In genomic region chr19:4375620-4376228, GRCh38 we compare ENCODE assay signal across 8 cellular contexts. TPM values are rescaled to one million over a fixed set of nuclear protein-coding genes. Genes with fewer than 3 reads are reported as not detected.
A peak's percentile ranks its signal among the peaks of the same experiment; 100 is the strongest.
DNase-seq lines count a peak whose midpoint lies in the region; ATAC-seq, FAIRE-seq and TF ChIP-seq lines count a peak whose summit lies in the region.

No MANE protein-coding gene starts in this region.

- WGBS in H1 (ENCODE audit: extremely low coverage in 1 of 2, insufficient coverage in 1 of 2, insufficient read length in 1 of 2, insufficient replicate concordance in 2 of 2, low coverage in 1 of 2, low lambda C conversion rate in 2 of 2, missing lambda C conversion rate in 1 of 2), 2 experiments, result 62% methylated on average over 13 of the region's 13 CpGs; no CpG with 5 or more reads in 1 of the 2 experiments

- H3K4me1 ChIP-seq in H1 (replicated peaks in 1 of 4; ENCODE audit: control insufficient read depth in 3 of 4, insufficient read depth in 4 of 4, low read length in 3 of 4), result peaks cover 5 to 43% (median 35%) of the 10 kb centered on the region in 4 experiments

- no peak overlapping the region for H4K8ac ChIP-seq in H1 (ENCODE audit: extremely low read depth, insufficient read depth, low read length)

- H3K9me3 ChIP-seq in H1 (ENCODE audit: insufficient read depth in 2 of 2, low read depth in 1 of 2, low read length in 1 of 2), result no peaks in the 10 kb centered on the region

- H3K14ac ChIP-seq in H1 (ENCODE audit: insufficient read length), result no peak overlapping the region

- H3K36me3 Mint-ChIP-seq in neural crest cell (ENCODE audit: low read depth), result no peaks in the 10 kb centered on the region

- H3K4me1 Mint-ChIP-seq in neural crest cell, result peaks cover 30% of the 10 kb centered on the region

- no peak overlapping the region for H2BK120ac ChIP-seq in H1 (replicated peaks; ENCODE audit: low read depth, low read length)

- no peak overlapping the region for H3K56ac ChIP-seq in H1 (replicated peaks; ENCODE audit: insufficient read length, low read depth, low read length)

- H4K5ac ChIP-seq in H1 (ENCODE audit: insufficient read length, low read depth, low read length), result no peak overlapping the region

- H3K9me3 Mint-ChIP-seq in neural crest cell, result no peaks in the 10 kb centered on the region

- peaks cover 18 to 43% of the 10 kb centered on the region in 2 experiments for H4K20me1 ChIP-seq in H1 (replicated peaks in 1 of 2; ENCODE audit: control insufficient read depth in 1 of 2, insufficient read depth in 2 of 2, low read length in 2 of 2)

- H2AFZ ChIP-seq in H1 (ENCODE audit: low read length), result no peak overlapping the region

- no peaks in the 10 kb centered on the region for H3K27me3 ChIP-seq in H1 (replicated peaks in 1 of 4; ENCODE audit: control insufficient read depth in 3 of 4, extremely low read depth in 1 of 4, insufficient read depth in 3 of 4, low read length in 3 of 4)

- H2BK5ac ChIP-seq in H1 (ENCODE audit: low read depth, low read length), result peak overlapping the region; percentile 95

- no peak for TF ChIP-seq EP300 in H1 (IDR thresholded peaks at IDR 0.05; ENCODE audit: borderline replicate concordance in 1 of 2, low read depth in 2 of 2, low read length in 2 of 2)

- TF ChIP-seq CTCF in H1 (IDR thresholded peaks at IDR 0.05; ENCODE audit: control extremely low read depth in 1 of 3, insufficient read depth in 1 of 3, low read depth in 1 of 3, low read length in 3 of 3) (peak; percentile 34 to 61 (median 59); a peak in 3 of 4 replicates), neural crest cell (conservative IDR thresholded peaks at IDR 0.05) (peak; percentile 55)

- peak overlapping the region; percentile 27; the same call in 1 of the 2 replicates for H3K27ac ChIP-seq in H1 (ENCODE audit: low read depth, low read length)

- H3K4me3 Mint-ChIP-seq in neural crest cell, result peak overlapping the region; percentile 45

- no peak for FAIRE-seq in H1 (lab: Jason Lieb, UNC)

- peaks cover 21% of the 10 kb centered on the region for H3K79me1 ChIP-seq in H1 (ENCODE audit: low read depth, low read length)

- DNase-seq in D341Med (ENCODE audit: low spot score), result peak; percentile 80
- peak; percentile 31 for DNase-seq in OCI-M2 (lab: John Stamatoyannopoulos, UW; ENCODE audit: unreplicated experiment)
- no peak for DNase-seq in H1 (ENCODE audit: low read depth in 1 of 2, low spot score in 2 of 2)
- DNase-seq in neural crest cell (ENCODE audit: low read depth, low spot score), result no peak
- DNase-seq in effector CD4-positive, alpha-beta T cell, result no peak

- H3K79me2 ChIP-seq in H1 (ENCODE audit: control insufficient read depth in 1 of 2, insufficient read depth in 2 of 2, low read length in 2 of 2), result peaks cover 0 to 40% of the 10 kb centered on the region in 2 experiments; a peak in 1 of 4 replicates

- no peak overlapping the region; the same call in 1 of the 2 replicates for H2BK20ac ChIP-seq in H1 (ENCODE audit: low read length)

- H3K23ac ChIP-seq in H1 (ENCODE audit: insufficient read length), result no peak overlapping the region

- POLR2A ChIA-PET in H1 (lab: Charles Lee; ENCODE audit: partially characterized antibody), result interaction anchor here (0.8 to 5.8 kb wide), 15 partner anchors 9 to 72 kb away, joined by 3 to 63 read pairs (median 6); partner anchors contain the start of genes CHAF1A, MPND and SH3GL1

- no peak; a peak in 1 of 4 replicates for TF ChIP-seq RAD21 in H1 (IDR thresholded peaks at IDR 0.05 in 1 of 2, conservative IDR thresholded peaks at IDR 0.05 in 1 of 2; ENCODE audit: low read depth in 2 of 2, low read length in 2 of 2)

- peak overlapping the region; percentile 95 for H2BK15ac ChIP-seq in H1 (ENCODE audit: low read length)

- H3K36me3 ChIP-seq in H1 (ENCODE audit: control insufficient read depth in 2 of 4, insufficient read depth in 4 of 4, low read length in 3 of 4), result no peaks in the 10 kb centered on the region

- CTCF ChIA-PET in H1 (lab: Charles Lee; ENCODE audit: partially characterized antibody), result interaction anchor here (0.5 to 6.3 kb wide), 18 partner anchors 9 to 237 kb away, joined by 3 to 72 read pairs (median 6); partner anchors contain the start of genes CHAF1A, MPND and SH3GL1

- peak overlapping the region; percentile 78 for H2BK12ac ChIP-seq in H1 (ENCODE audit: low read depth, low read length)

- TF ChIP-seq POLR2A in H1 (IDR thresholded peaks at IDR 0.05; ENCODE audit: control extremely low read depth in 1 of 2, low read depth in 2 of 2, low read length in 2 of 2), result no peak

- H3K9ac ChIP-seq in H1 (replicated peaks in 1 of 4; ENCODE audit: extremely low read depth in 1 of 4, low read depth in 3 of 4, low read length in 3 of 4), result no peak overlapping the region; a peak in 1 of 7 replicates

- H3K4ac ChIP-seq in H1 (replicated peaks; ENCODE audit: insufficient read length, low read depth, low read length), result no peak overlapping the region

- peak overlapping the region; percentile 7 for H3K27ac Mint-ChIP-seq in neural crest cell (ENCODE audit: unreplicated experiment)

- peak overlapping the region; percentile 40; the same call in 1 of the 2 replicates for H3K18ac ChIP-seq in H1 (ENCODE audit: extremely low read depth, low read length)

- no peaks in the 10 kb centered on the region for H3K23me2 ChIP-seq in H1 (ENCODE audit: low read depth, low read length)

- H3K4me2 ChIP-seq in H1 (ENCODE audit: insufficient read depth in 1 of 2, low read depth in 2 of 2, low read length in 2 of 2), result peak overlapping the region; percentile 8 to 46; a peak in 3 of 4 replicates

- no peak overlapping the region for H2AK5ac ChIP-seq in H1 (ENCODE audit: low read depth, low read length)

- H4K91ac ChIP-seq in H1 (replicated peaks; ENCODE audit: insufficient read length, low read length), result no peak overlapping the region

- ATAC-seq in GM21619 (IDR thresholded peaks at IDR 0.05; ENCODE audit: unreplicated experiment) (peak; percentile 36), GM18519 (IDR thresholded peaks at IDR 0.05; ENCODE audit: low FRiP score, unreplicated experiment) (no peak), HG03175 (IDR thresholded peaks at IDR 0.05; ENCODE audit: unreplicated experiment) (no peak)

- no peaks in the 10 kb centered on the region for H3K27me3 Mint-ChIP-seq in neural crest cell (ENCODE audit: low read depth)

- peak overlapping the region in 2 of 4 experiments; percentile 12 to 29; a peak in 3 of 8 replicates for H3K4me3 ChIP-seq in H1 (ENCODE audit: extremely low read depth in 1 of 4, insufficient read depth in 2 of 4, low read depth in 3 of 4, low read length in 4 of 4)

TF ChIP-seq in H1, 55 proteins besides CTCF, POLR2A, EP300 and RAD21 (continues in another document):
- TF ChIP-seq SP4 (IDR thresholded peaks at IDR 0.05; ENCODE audit: low read length), result no peak

RNA-seq across cellular contexts. Expression of gene SH3GL1, which starts 24.6 kb away (rescaled TPM):
- total RNA-seq in H1 (2021; fragmentation: NEBNext Ultra II Directional; extraction: Animal tissue kit (Norgen Biotek cat#: 25700)), result 102 TPM in 2 replicates
- polyA plus RNA-seq in H1 (2011; rRNA removed), result 81.5 and 120 TPM in 2 replicates
- 72.0 TPM for polyA plus RNA-seq in H1 (2011; cell fraction: cytosol; rRNA removed)
- 90.4 TPM for polyA plus RNA-seq in H1 (2011; cell fraction: nucleus; rRNA removed)
- 57.4 to 81.4 TPM (median 79.5 TPM) in 4 replicates for polyA plus RNA-seq in H1 (2012, experiment 1 of 2)
- polyA plus RNA-seq in H1 (2012, experiment 2 of 2), result 84.4 TPM
- polyA plus RNA-seq in H1 (2013, experiment 1 of 2), result 86.5 TPM
- polyA plus RNA-seq in H1 (2013, experiment 2 of 2), result 87.7 TPM
- 18.0 and 18.8 TPM in 2 replicates for polyA minus RNA-seq in H1 (2011; rRNA and poly(A)+ RNA removed)
- 40.1 TPM for polyA minus RNA-seq in H1 (2011; cell fraction: cytosol; rRNA and poly(A)+ RNA removed)
- 27.2 TPM for polyA minus RNA-seq in H1 (2011; cell fraction: nucleus; rRNA and poly(A)+ RNA removed)
- total RNA-seq in neural crest cell, result 85.9 and 95.3 TPM in 2 replicates

RNA-seq across cellular contexts. Expression of gene CHAF1A, which starts 26.7 kb away (rescaled TPM):
- total RNA-seq in H1 (2021; fragmentation: NEBNext Ultra II Directional; extraction: Animal tissue kit (Norgen Biotek cat#: 25700)), result 146 and 147 TPM in 2 replicates
- 122 and 190 TPM in 2 replicates for polyA plus RNA-seq in H1 (2011; rRNA removed)
- 126 TPM for polyA plus RNA-seq in H1 (2011; cell fraction: cytosol; rRNA removed)
- polyA plus RNA-seq in H1 (2011; cell fraction: nucleus; rRNA removed), result 306 TPM
- 88.0 to 134 TPM (median 124 TPM) in 4 replicates for polyA plus RNA-seq in H1 (2012, experiment 1 of 2)
- 49.9 TPM for polyA plus RNA-seq in H1 (2012, experiment 2 of 2)
- polyA plus RNA-seq in H1 (2013, experiment 1 of 2), result 98.3 TPM
- 96.0 TPM for polyA plus RNA-seq in H1 (2013, experiment 2 of 2)
- polyA minus RNA-seq in H1 (2011; rRNA and poly(A)+ RNA removed), result 58.2 and 63.1 TPM in 2 replicates
- polyA minus RNA-seq in H1 (2011; cell fraction: cytosol; rRNA and poly(A)+ RNA removed), result 94.8 TPM
- polyA minus RNA-seq in H1 (2011; cell fraction: nucleus; rRNA and poly(A)+ RNA removed), result 110 TPM
- total RNA-seq in neural crest cell, result 117 and 120 TPM in 2 replicates

RNA-seq across cellular contexts. Expression of gene MPND, which starts 32.4 kb away (rescaled TPM):
- total RNA-seq in H1 (2021; fragmentation: NEBNext Ultra II Directional; extraction: Animal tissue kit (Norgen Biotek cat#: 25700)), result 24.2 and 27.7 TPM in 2 replicates
- 22.9 and 31.6 TPM in 2 replicates for polyA plus RNA-seq in H1 (2011; rRNA removed)
- 25.7 TPM for polyA plus RNA-seq in H1 (2011; cell fraction: cytosol; rRNA removed)
- 32.1 TPM for polyA plus RNA-seq in H1 (2011; cell fraction: nucleus; rRNA removed)
- polyA plus RNA-seq in H1 (2012, experiment 1 of 2), result 15.1 to 38.3 TPM (median 35.6 TPM) in 4 replicates
- polyA plus RNA-seq in H1 (2012, experiment 2 of 2), result 21.6 TPM
- polyA plus RNA-seq in H1 (2013, experiment 1 of 2), result 15.0 TPM
- polyA plus RNA-seq in H1 (2013, experiment 2 of 2), result 12.4 TPM
- 10.8 and 12.6 TPM in 2 replicates for polyA minus RNA-seq in H1 (2011; rRNA and poly(A)+ RNA removed)
- 13.0 TPM for polyA minus RNA-seq in H1 (2011; cell fraction: cytosol; rRNA and poly(A)+ RNA removed)
- 15.3 TPM for polyA minus RNA-seq in H1 (2011; cell fraction: nucleus; rRNA and poly(A)+ RNA removed)
- total RNA-seq in neural crest cell, result 45.3 and 45.6 TPM in 2 replicates

RNA-seq across cellular contexts. Expression of gene STAP2, which starts 37.1 kb away (rescaled TPM):
- total RNA-seq in H1 (2021; fragmentation: NEBNext Ultra II Directional; extraction: Animal tissue kit (Norgen Biotek cat#: 25700)), result 15.3 and 18.1 TPM in 2 replicates
- 33.6 and 37.3 TPM in 2 replicates for polyA plus RNA-seq in H1 (2011; rRNA removed)
- 39.4 TPM for polyA plus RNA-seq in H1 (2011; cell fraction: cytosol; rRNA removed)
- 33.5 TPM for polyA plus RNA-seq in H1 (2011; cell fraction: nucleus; rRNA removed)
- polyA plus RNA-seq in H1 (2012, experiment 1 of 2), result 21.5 to 32.2 TPM (median 25.1 TPM) in 4 replicates
- 30.2 TPM for polyA plus RNA-seq in H1 (2012, experiment 2 of 2)
- 18.5 TPM for polyA plus RNA-seq in H1 (2013, experiment 1 of 2)
- polyA plus RNA-seq in H1 (2013, experiment 2 of 2), result 19.0 TPM
- polyA minus RNA-seq in H1 (2011; rRNA and poly(A)+ RNA removed), result 11.4 and 11.9 TPM in 2 replicates
- 12.0 TPM for polyA minus RNA-seq in H1 (2011; cell fraction: cytosol; rRNA and poly(A)+ RNA removed)
- 8.0 TPM for polyA minus RNA-seq in H1 (2011; cell fraction: nucleus; rRNA and poly(A)+ RNA removed)
- 4.1 and 5.0 TPM in 2 replicates for total RNA-seq in neural crest cell

Comparison
In these comparisons a context has a peak if more than half of its experiments do, and no peak if none do; other contexts are left out.
1. DNase-seq: peak in D341Med (single experiment) and OCI-M2 (single experiment); none in H1 (0 of 2), neural crest cell (single experiment) and effector CD4-positive, alpha-beta T cell (single experiment).